In genomic region chr14:99966436-99966835, GRCh38 we compare ENCODE assay signal across 27 cellular contexts.
DNase-seq lines count a peak whose midpoint lies in the region; ATAC-seq and TF ChIP-seq lines count a peak whose summit lies in the region.
"Had no signal": no experiment of that assay in that cellular context is flagged by ENCODE, and none has a peak within 500 bp of the region (broad histone marks: within the 10 kb centered on the region; RNA-seq: fewer than 3 reads in every experiment).

No MANE protein-coding gene starts in this region.

- TF ChIP-seq EP300 in sigmoid colon (IDR thresholded peaks at IDR 0.05) (no peak), esophagus muscularis mucosa (IDR thresholded peaks at IDR 0.05) (no peak)

- no peaks in the 10 kb centered on the region for H3K36me3 Mint-ChIP-seq in brain
- H3K36me3 Mint-ChIP-seq: CD14-positive monocyte, IgD-negative memory B cell had no signal

- H3K4me1 ChIP-seq in sigmoid colon, result peaks cover 0 to 5% (median 4%) of the 10 kb centered on the region in 4 donors
- H3K4me1 ChIP-seq in esophagus muscularis mucosa, result peaks cover 0 to 9% (median 5%) of the 10 kb centered on the region in 4 donors

- H3K27ac ChIP-seq in C4-2B, result peak overlapping the region; percentile 68
- H3K27ac ChIP-seq in sigmoid colon, result no peak overlapping the region
- no peak overlapping the region for H3K27ac ChIP-seq in esophagus muscularis mucosa (replicated peaks in 1 of 4)
- H3K27ac ChIP-seq: 22Rv1, KMS-11, PC-9, SJCRH30 had no signal

- H3K9me3 ChIP-seq in sigmoid colon (no peaks in the 10 kb centered on the region), esophagus muscularis mucosa (no peaks in the 10 kb centered on the region)

- DNase-seq in mesenteric fat pad (ENCODE audit: low spot score), result peak; percentile 88
- peak; percentile 56 for DNase-seq in sigmoid colon
- DNase-seq in esophagus muscularis mucosa (ENCODE audit: extremely low spot score), result no peak
- DNase-seq: CD8-positive, alpha-beta memory T cell; DMS 273 treated with DMSO at 0.1 percent for 48 hours; DMS79; GF-D8; H9; MM.1S; NCI-H1048; NCI-H1417; NCI-H2029 treated with DMSO at 0.1 percent for 48 hours; NCI-H2227 treated with DMSO at 0.1 percent for 48 hours; NCI-H526 treated with DMSO at 0.1 percent for 48 hours; PC-9; SJCRH30 had no signal

- H3K27me3 Mint-ChIP-seq in brain, result peaks cover 9% of the 10 kb centered on the region

- no peak for TF ChIP-seq CTCF in C4-2B (conservative IDR thresholded peaks at IDR 0.05)
- TF ChIP-seq CTCF in brain (conservative IDR thresholded peaks at IDR 0.05), result no peak
- no peak for TF ChIP-seq CTCF in sigmoid colon (IDR thresholded peaks at IDR 0.05)
- no peak for TF ChIP-seq CTCF in esophagus muscularis mucosa (IDR thresholded peaks at IDR 0.05)

- H3K36me3 ChIP-seq in sigmoid colon, result no peaks in the 10 kb centered on the region
- H3K36me3 ChIP-seq in esophagus muscularis mucosa, result no peaks in the 10 kb centered on the region
- H3K36me3 ChIP-seq: SJCRH30 had no signal

- no peak overlapping the region for H3K4me3 ChIP-seq in sigmoid colon
- no peak overlapping the region for H3K4me3 ChIP-seq in esophagus muscularis mucosa
- H3K4me3 ChIP-seq: PC-9, SJCRH30 had no signal

- peak overlapping the region in 4 of 5 experiments; percentile 62 to 89 (median 78) for H3K27ac Mint-ChIP-seq in brain
- H3K27ac Mint-ChIP-seq: B cell; CD14-positive monocyte; CD8-positive, alpha-beta memory T cell; IgD-negative memory B cell had no signal

- H3K4me1 Mint-ChIP-seq in brain, result peaks cover 28% of the 10 kb centered on the region

- H3K27me3 ChIP-seq in sigmoid colon, result peaks cover 0 to 15% (median 11%) of the 10 kb centered on the region in 3 donors
- H3K27me3 ChIP-seq in esophagus muscularis mucosa, result peaks cover 0 to 14% (median 0%) of the 10 kb centered on the region in 4 donors
- H3K27me3 ChIP-seq: SJCRH30 had no signal

- TF ChIP-seq POLR2A in sigmoid colon (IDR thresholded peaks at IDR 0.05) (no peak), esophagus muscularis mucosa (IDR thresholded peaks at IDR 0.05; ENCODE audit: low read depth) (no peak)

- no peak for ATAC-seq in GM21619 (IDR thresholded peaks at IDR 0.05; ENCODE audit: unreplicated experiment)
- ATAC-seq in HG03175 (IDR thresholded peaks at IDR 0.05; ENCODE audit: unreplicated experiment), result no peak
- no peak for ATAC-seq in HG03280 (IDR thresholded peaks at IDR 0.05; ENCODE audit: unreplicated experiment)
- ATAC-seq: Right ventricle myocardium inferior had no signal

- 92 to 95% methylated on average over 18 of the region's 18 CpGs for WGBS in sigmoid colon, 2 donors
- WGBS in esophagus muscularis mucosa, result 96% methylated on average over 18 of the region's 18 CpGs

- intact Hi-C loops in sigmoid colon (cut with DNase I) (no loop called here), esophagus muscularis mucosa (cut with DNase I) (no loop called here)

- peaks cover 0 to 16% (median 0%) of the 10 kb centered on the region in 5 experiments for H3K9me3 Mint-ChIP-seq in brain
- H3K9me3 Mint-ChIP-seq: CD8-positive, alpha-beta memory T cell; IgD-negative memory B cell had no signal

- H3K4me3 Mint-ChIP-seq in brain, result peak overlapping the region in 1 of 5 experiments; percentile 36
- H3K4me3 Mint-ChIP-seq: B cell, CD14-positive monocyte, H9, IgD-negative memory B cell had no signal
